2 cellular contexts compared by ENCODE assay signal in the genomic region with DNA sequence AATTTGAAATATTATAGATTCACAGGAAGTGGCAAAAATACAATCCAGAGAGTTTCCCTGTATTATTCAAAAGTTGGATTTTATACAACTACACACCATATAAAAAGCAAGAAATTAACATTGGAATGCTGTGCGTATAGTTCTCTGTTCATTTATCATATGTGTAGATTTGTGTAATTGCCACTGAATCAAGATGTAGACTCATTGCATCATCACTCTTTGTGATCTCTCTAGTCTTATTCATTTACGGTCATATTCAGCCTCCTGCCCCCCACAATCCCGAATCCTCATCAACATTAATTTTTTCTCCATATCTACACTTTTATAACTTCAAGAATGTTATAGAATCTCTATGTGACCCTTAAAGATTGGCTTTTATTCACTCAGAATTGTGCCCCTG.
TF ChIP-seq lines count a peak whose summit lies in the region.

No MANE protein-coding gene starts in this region.

TF ChIP-seq in GM23338, 12 proteins besides CTCF, POLR2A, EP300 and RAD21 (continued from another document and continues in another):
- TF ChIP-seq, protein P1, sequence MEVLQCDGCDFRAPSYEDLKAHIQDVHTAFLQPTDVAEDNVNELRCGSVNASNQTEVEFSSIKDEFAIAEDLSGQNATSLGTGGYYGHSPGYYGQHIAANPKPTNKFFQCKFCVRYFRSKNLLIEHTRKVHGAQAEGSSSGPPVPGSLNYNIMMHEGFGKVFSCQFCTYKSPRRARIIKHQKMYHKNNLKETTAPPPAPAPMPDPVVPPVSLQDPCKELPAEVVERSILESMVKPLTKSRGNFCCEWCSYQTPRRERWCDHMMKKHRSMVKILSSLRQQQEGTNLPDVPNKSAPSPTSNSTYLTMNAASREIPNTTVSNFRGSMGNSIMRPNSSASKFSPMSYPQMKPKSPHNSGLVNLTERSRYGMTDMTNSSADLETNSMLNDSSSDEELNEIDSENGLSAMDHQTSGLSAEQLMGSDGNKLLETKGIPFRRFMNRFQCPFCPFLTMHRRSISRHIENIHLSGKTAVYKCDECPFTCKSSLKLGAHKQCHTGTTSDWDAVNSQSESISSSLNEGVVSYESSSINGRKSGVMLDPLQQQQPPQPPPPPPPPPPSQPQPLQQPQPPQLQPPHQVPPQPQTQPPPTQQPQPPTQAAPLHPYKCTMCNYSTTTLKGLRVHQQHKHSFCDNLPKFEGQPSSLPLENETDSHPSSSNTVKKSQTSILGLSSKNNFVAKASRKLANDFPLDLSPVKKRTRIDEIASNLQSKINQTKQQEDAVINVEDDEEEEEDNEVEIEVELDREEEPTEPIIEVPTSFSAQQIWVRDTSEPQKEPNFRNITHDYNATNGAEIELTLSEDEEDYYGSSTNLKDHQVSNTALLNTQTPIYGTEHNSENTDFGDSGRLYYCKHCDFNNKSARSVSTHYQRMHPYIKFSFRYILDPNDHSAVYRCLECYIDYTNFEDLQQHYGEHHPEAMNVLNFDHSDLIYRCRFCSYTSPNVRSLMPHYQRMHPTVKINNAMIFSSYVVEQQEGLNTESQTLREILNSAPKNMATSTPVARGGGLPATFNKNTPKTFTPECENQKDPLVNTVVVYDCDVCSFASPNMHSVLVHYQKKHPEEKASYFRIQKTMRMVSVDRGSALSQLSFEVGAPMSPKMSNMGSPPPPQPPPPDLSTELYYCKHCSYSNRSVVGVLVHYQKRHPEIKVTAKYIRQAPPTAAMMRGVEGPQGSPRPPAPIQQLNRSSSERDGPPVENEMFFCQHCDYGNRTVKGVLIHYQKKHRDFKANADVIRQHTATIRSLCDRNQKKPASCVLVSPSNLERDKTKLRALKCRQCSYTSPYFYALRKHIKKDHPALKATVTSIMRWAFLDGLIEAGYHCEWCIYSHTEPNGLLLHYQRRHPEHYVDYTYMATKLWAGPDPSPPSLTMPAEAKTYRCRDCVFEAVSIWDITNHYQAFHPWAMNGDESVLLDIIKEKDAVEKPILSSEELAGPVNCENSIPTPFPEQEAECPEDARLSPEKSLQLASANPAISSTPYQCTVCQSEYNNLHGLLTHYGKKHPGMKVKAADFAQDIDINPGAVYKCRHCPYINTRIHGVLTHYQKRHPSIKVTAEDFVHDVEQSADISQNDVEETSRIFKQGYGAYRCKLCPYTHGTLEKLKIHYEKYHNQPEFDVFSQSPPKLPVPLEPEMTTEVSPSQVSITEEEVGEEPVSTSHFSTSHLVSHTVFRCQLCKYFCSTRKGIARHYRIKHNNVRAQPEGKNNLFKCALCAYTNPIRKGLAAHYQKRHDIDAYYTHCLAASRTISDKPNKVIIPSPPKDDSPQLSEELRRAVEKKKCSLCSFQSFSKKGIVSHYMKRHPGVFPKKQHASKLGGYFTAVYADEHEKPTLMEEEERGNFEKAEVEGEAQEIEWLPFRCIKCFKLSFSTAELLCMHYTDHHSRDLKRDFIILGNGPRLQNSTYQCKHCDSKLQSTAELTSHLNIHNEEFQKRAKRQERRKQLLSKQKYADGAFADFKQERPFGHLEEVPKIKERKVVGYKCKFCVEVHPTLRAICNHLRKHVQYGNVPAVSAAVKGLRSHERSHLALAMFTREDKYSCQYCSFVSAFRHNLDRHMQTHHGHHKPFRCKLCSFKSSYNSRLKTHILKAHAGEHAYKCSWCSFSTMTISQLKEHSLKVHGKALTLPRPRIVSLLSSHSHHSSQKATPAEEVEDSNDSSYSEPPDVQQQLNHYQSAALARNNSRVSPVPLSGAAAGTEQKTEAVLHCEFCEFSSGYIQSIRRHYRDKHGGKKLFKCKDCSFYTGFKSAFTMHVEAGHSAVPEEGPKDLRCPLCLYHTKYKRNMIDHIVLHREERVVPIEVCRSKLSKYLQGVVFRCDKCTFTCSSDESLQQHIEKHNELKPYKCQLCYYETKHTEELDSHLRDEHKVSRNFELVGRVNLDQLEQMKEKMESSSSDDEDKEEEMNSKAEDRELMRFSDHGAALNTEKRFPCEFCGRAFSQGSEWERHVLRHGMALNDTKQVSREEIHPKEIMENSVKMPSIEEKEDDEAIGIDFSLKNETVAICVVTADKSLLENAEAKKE (CRISPR knock-in tag; IDR thresholded peaks at IDR 0.05): no peak
- TF ChIP-seq EZH2phosphoT487 (IDR thresholded peaks at IDR 0.05; ENCODE audit: unreplicated experiment) (no peak), CREB1 (CRISPR knock-in tag; IDR thresholded peaks at IDR 0.05; ENCODE audit: low read depth) (no peak), STAT1 (IDR thresholded peaks at IDR 0.05; ENCODE audit: unreplicated experiment) (no peak), JUNB (IDR thresholded peaks at IDR 0.05; ENCODE audit: unreplicated experiment) (no peak), EZH2 (IDR thresholded peaks at IDR 0.05; ENCODE audit: low read depth, unreplicated experiment) (no peak), NANOG (IDR thresholded peaks at IDR 0.05; ENCODE audit: borderline replicate concordance) (no peak), ZNF114 (CRISPR knock-in tag; IDR thresholded peaks at IDR 0.05) (no peak)
- TF ChIP-seq, protein P2, sequence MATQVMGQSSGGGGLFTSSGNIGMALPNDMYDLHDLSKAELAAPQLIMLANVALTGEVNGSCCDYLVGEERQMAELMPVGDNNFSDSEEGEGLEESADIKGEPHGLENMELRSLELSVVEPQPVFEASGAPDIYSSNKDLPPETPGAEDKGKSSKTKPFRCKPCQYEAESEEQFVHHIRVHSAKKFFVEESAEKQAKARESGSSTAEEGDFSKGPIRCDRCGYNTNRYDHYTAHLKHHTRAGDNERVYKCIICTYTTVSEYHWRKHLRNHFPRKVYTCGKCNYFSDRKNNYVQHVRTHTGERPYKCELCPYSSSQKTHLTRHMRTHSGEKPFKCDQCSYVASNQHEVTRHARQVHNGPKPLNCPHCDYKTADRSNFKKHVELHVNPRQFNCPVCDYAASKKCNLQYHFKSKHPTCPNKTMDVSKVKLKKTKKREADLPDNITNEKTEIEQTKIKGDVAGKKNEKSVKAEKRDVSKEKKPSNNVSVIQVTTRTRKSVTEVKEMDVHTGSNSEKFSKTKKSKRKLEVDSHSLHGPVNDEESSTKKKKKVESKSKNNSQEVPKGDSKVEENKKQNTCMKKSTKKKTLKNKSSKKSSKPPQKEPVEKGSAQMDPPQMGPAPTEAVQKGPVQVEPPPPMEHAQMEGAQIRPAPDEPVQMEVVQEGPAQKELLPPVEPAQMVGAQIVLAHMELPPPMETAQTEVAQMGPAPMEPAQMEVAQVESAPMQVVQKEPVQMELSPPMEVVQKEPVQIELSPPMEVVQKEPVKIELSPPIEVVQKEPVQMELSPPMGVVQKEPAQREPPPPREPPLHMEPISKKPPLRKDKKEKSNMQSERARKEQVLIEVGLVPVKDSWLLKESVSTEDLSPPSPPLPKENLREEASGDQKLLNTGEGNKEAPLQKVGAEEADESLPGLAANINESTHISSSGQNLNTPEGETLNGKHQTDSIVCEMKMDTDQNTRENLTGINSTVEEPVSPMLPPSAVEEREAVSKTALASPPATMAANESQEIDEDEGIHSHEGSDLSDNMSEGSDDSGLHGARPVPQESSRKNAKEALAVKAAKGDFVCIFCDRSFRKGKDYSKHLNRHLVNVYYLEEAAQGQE (IDR thresholded peaks at IDR 0.05; ENCODE audit: unreplicated experiment): no peak
- TF ChIP-seq, protein P3, sequence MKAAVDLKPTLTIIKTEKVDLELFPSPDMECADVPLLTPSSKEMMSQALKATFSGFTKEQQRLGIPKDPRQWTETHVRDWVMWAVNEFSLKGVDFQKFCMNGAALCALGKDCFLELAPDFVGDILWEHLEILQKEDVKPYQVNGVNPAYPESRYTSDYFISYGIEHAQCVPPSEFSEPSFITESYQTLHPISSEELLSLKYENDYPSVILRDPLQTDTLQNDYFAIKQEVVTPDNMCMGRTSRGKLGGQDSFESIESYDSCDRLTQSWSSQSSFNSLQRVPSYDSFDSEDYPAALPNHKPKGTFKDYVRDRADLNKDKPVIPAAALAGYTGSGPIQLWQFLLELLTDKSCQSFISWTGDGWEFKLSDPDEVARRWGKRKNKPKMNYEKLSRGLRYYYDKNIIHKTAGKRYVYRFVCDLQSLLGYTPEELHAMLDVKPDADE (IDR thresholded peaks at IDR 0.05): no peak

TF ChIP-seq in neural cell, 6 proteins besides CTCF, POLR2A, EP300 and RAD21 (continued from another document):
- TF ChIP-seq, protein P2 (IDR thresholded peaks at IDR 0.05; ENCODE audit: borderline replicate concordance): no peak
- TF ChIP-seq EZH2 (IDR thresholded peaks at IDR 0.05; ENCODE audit: borderline replicate concordance, insufficient read depth, low read length, poor library complexity, severe bottlenecking): no peak
- no peak for TF ChIP-seq MXI1 (conservative IDR thresholded peaks at IDR 0.05; ENCODE audit: poor library complexity, severe bottlenecking)
